Comparison of ENCODE assay signal across 19 cellular contexts in genomic region chr7:134828361-134828760, GRCh38. TPM values are rescaled to one million over a fixed set of nuclear protein-coding genes. Genes with fewer than 3 reads are reported as not detected.
DNase-seq lines count a peak whose midpoint lies in the region; ATAC-seq and TF ChIP-seq lines count a peak whose summit lies in the region.
"Had no signal": no experiment of that assay in that cellular context is flagged by ENCODE, and none has a peak within 500 bp of the region (broad histone marks: within the 10 kb centered on the region; RNA-seq: fewer than 3 reads in every experiment).

No MANE protein-coding gene starts in this region.

- H3K27me3 ChIP-seq in esophagus muscularis mucosa: no peaks in the 10 kb centered on the region
- no peaks in the 10 kb centered on the region for H3K27me3 ChIP-seq in muscle layer of duodenum (ENCODE audit: low read depth, low read length)
- H3K27me3 ChIP-seq in testis: no peaks in the 10 kb centered on the region
- H3K27me3 ChIP-seq: dorsolateral prefrontal cortex, spleen had no signal

- H3K4me3 ChIP-seq in esophagus muscularis mucosa: peak overlapping the region in 2 of 4 donors; percentile 17 to 22
- no peak overlapping the region for H3K4me3 ChIP-seq in muscle layer of duodenum (ENCODE audit: low read depth in 1 of 2, low read length in 2 of 2)
- H3K4me3 ChIP-seq in testis: no peak overlapping the region
- H3K4me3 ChIP-seq: spleen had no signal

- no peak for TF ChIP-seq CTCF in esophagus muscularis mucosa (IDR thresholded peaks at IDR 0.05)
- no peak for TF ChIP-seq CTCF in testis (IDR thresholded peaks at IDR 0.05)

- H3K36me3 ChIP-seq in esophagus muscularis mucosa (no peaks in the 10 kb centered on the region), muscle layer of duodenum (ENCODE audit: control insufficient read depth in 1 of 2, insufficient read depth in 2 of 2, low read length in 2 of 2) (no peaks in the 10 kb centered on the region), testis (ENCODE audit: low read depth, missing control alignments) (no peaks in the 10 kb centered on the region)
- H3K36me3 ChIP-seq: spleen had no signal

- intact Hi-C loops in esophagus muscularis mucosa (cut with DNase I) (no loop called here), testis (cut with DNase I; ENCODE audit: low total_unique reads) (no loop called here)

- no peaks in the 10 kb centered on the region for H3K9me3 ChIP-seq in esophagus muscularis mucosa
- H3K9me3 ChIP-seq in muscle layer of duodenum (ENCODE audit: control insufficient read depth in 1 of 2, low read length in 2 of 2): no peaks in the 10 kb centered on the region
- no peaks in the 10 kb centered on the region for H3K9me3 ChIP-seq in testis
- H3K9me3 ChIP-seq: Caco-2, spleen had no signal

- peaks cover 51 to 100% (median 98%) of the 10 kb centered on the region in 4 donors for H3K4me1 ChIP-seq in esophagus muscularis mucosa
- peaks cover 0 to 37% of the 10 kb centered on the region in 2 donors for H3K4me1 ChIP-seq in muscle layer of duodenum (ENCODE audit: control insufficient read depth in 1 of 2, insufficient read depth in 2 of 2, low read length in 2 of 2)
- H3K4me1 ChIP-seq in testis: peaks cover 12% of the 10 kb centered on the region

- TF ChIP-seq EP300 in esophagus muscularis mucosa (IDR thresholded peaks at IDR 0.05): no peak

- TF ChIP-seq POLR2A in esophagus muscularis mucosa (IDR thresholded peaks at IDR 0.05; ENCODE audit: low read depth): no peak
- no peak for TF ChIP-seq POLR2A in testis (IDR thresholded peaks at IDR 0.05)

- 32% methylated on average over 2 of the region's 2 CpGs for WGBS in esophagus muscularis mucosa
- WGBS in testis, 2 donors: 51 to 63% methylated on average over 2 of the region's 2 CpGs

- peak; percentile 52 for DNase-seq in LHCN-M2 (ENCODE audit: low read depth)
- DNase-seq in esophagus muscularis mucosa (ENCODE audit: extremely low spot score): no peak
- DNase-seq in testis: no peak
- no peak for DNase-seq in COLO668 (lab: John Stamatoyannopoulos, UW; ENCODE audit: unreplicated experiment)
- DNase-seq in Kasumi-1 (lab: John Stamatoyannopoulos, UW): no peak
- DNase-seq: activated CD4-positive, alpha-beta memory T cell treated with anti-CD3 and anti-CD28 coated beads for 36 hours; activated naive CD4-positive, alpha-beta T cell treated with anti-CD3 and anti-CD28 coated beads, Interleukin-2, amount 50 U/mL, for 16 hours; activated T-cell treated with anti-CD3 and anti-CD28 coated beads, Interleukin-2, amount 50 U/mL, for 24 hours; Caco-2; dorsolateral prefrontal cortex; erythroblast; kidney; NCI-H146; NK-92 treated with Interleukin-12 subunit alpha and Interleukin-12 subunit beta, amount 100 ng/mL, for 24 hours; spleen had no signal

- H3K27ac ChIP-seq in esophagus muscularis mucosa (replicated peaks in 1 of 4): peak overlapping the region; percentile 82 to 87 (median 83)
- H3K27ac ChIP-seq in muscle layer of duodenum (ENCODE audit: low read length): peak overlapping the region; percentile 78
- peak overlapping the region; percentile 1 to 73 for H3K27ac ChIP-seq in testis
- H3K27ac ChIP-seq: RWPE1 had no signal

- ATAC-seq in HG02678 (IDR thresholded peaks at IDR 0.05; ENCODE audit: unreplicated experiment): no peak
- ATAC-seq: stimulated activated effector memory CD8-positive, alpha-beta T cell treated with anti-CD3 and anti-CD28 coated beads, Interleukin-12 subunit alpha, Interleukin-12 subunit beta, amount 100 ng/mL, for 72 hours had no signal

RNA-seq across cellular contexts. Expression of gene CALD1, which starts 48.9 kb away (rescaled TPM):
- total RNA-seq in LHCN-M2 (2014; rRNA removed) (188 and 230 TPM in 2 replicates), esophagus muscularis mucosa (1,000 to 10,000 TPM; 2,057 to 3,140 (median 2,687) TPM), testis (100 to 1,000 TPM; 135 to 153 TPM)
- 342 TPM for polyA plus RNA-seq in LHCN-M2 (2012)
- 103 TPM for polyA plus RNA-seq in testis (ENCODE audit: insufficient read depth, low read depth, low replicate concordance)
